ENCODE assay signal across 12 cellular contexts in the genomic region with DNA sequence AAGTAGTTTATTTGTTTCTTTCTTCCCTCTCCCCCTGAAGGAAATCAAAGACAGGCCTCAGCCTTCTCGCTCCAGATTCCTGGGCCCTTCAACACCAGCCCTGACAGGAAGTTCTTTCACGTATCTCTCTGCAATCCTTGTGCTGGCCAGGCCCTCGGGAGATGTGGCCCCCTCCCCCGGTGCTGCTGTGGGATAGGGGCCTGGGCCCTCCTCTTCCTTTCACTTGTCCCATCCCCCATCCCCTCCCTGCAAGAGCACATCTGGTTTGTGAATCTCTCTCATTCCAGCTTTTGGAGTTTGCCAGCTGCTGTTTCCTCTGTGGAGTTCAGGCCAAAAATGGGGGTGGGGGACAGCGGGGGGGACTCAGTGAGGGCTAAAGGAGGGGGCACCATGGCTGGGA. TPM values are rescaled to one million over a fixed set of nuclear protein-coding genes. Genes with fewer than 3 reads are reported as not detected.
A peak's percentile ranks its signal among the peaks of the same experiment; 100 is the strongest.
DNase-seq lines count a peak whose midpoint lies in the region; ATAC-seq and TF ChIP-seq lines count a peak whose summit lies in the region.
"Had no signal": no experiment of that assay in that cellular context is flagged by ENCODE, and none has a peak within 500 bp of the region (broad histone marks: within the 10 kb centered on the region; RNA-seq: fewer than 3 reads in every experiment).

No MANE protein-coding gene starts in this region.

- no peaks in the 10 kb centered on the region for H3K27me3 Mint-ChIP-seq in osteocyte (ENCODE audit: unreplicated experiment)
- H3K27me3 Mint-ChIP-seq: activated CD8-positive, alpha-beta T cell treated with anti-CD3 and anti-CD28 coated beads for 36 hours had no signal

- intact Hi-C loops in heart left ventricle (cut with DNase I): loop anchor here in 2 of 10 donors (2.0 kb wide), 1 partner anchor 13 kb away; no protein-coding TSS in a partner anchor

- peaks cover 17 to 99% (median 78%) of the 10 kb centered on the region in 12 donors for H3K4me1 ChIP-seq in heart left ventricle

- H3K36me3 Mint-ChIP-seq in osteocyte (ENCODE audit: unreplicated experiment): peaks cover 20% of the 10 kb centered on the region

- H3K27ac ChIP-seq in adipose tissue (ENCODE audit: low read depth, low read length) (peak overlapping the region; percentile 1), heart left ventricle (peak overlapping the region; percentile 63 to 100 (median 94))
- H3K27ac ChIP-seq: PC-9 had no signal

- no peak for DNase-seq in AG09309 (ENCODE audit: low read depth)
- DNase-seq in heart left ventricle: peak in 4 of 5 donors; percentile 67 to 80 (median 74)
- no peak for DNase-seq in osteocyte (ENCODE audit: extremely low spot score, unreplicated experiment)
- no peak for DNase-seq in HT-29 (ENCODE audit: low spot score)
- DNase-seq: activated CD8-positive, alpha-beta T cell treated with anti-CD3 and anti-CD28 coated beads for 36 hours; CD4-positive, CD25-positive, alpha-beta regulatory T cell; PC-9 had no signal

- peaks cover 0 to 29% (median 15%) of the 10 kb centered on the region in 9 donors for H3K36me3 ChIP-seq in heart left ventricle

- H3K4me3 Mint-ChIP-seq in osteocyte (ENCODE audit: unreplicated experiment): peak overlapping the region; percentile 47
- H3K4me3 Mint-ChIP-seq: activated CD8-positive, alpha-beta T cell treated with anti-CD3 and anti-CD28 coated beads for 36 hours; CD4-positive, CD25-positive, alpha-beta regulatory T cell had no signal

- peak overlapping the region; percentile 86 for H3K27ac Mint-ChIP-seq in osteocyte (ENCODE audit: unreplicated experiment)
- H3K27ac Mint-ChIP-seq: activated CD8-positive, alpha-beta T cell treated with anti-CD3 and anti-CD28 coated beads for 36 hours; CD4-positive, CD25-positive, alpha-beta regulatory T cell had no signal

- peak overlapping the region; percentile 38 for H3K4me3 ChIP-seq in AG09309 (ENCODE audit: control insufficient read depth, low read depth, low read length)
- H3K4me3 ChIP-seq in heart left ventricle: peak overlapping the region in 7 of 12 donors; percentile 1 to 41 (median 26)
- H3K4me3 ChIP-seq: PC-9 had no signal

- no peaks in the 10 kb centered on the region for H3K9me3 Mint-ChIP-seq in osteocyte (ENCODE audit: unreplicated experiment)
- H3K9me3 Mint-ChIP-seq: activated CD8-positive, alpha-beta T cell treated with anti-CD3 and anti-CD28 coated beads for 36 hours; CD4-positive, CD25-positive, alpha-beta regulatory T cell had no signal

- TF ChIP-seq CTCF in AG09309 (IDR thresholded peaks at IDR 0.05; ENCODE audit: control insufficient read depth, insufficient read depth, low read depth, low read length, missing control alignments) (no peak), heart left ventricle (IDR thresholded peaks at IDR 0.05) (no peak), osteocyte (IDR thresholded peaks at IDR 0.05) (no peak)

- ATAC-seq in heart left ventricle (peak; percentile 17 to 45 (median 44)), HG03039 (IDR thresholded peaks at IDR 0.05; ENCODE audit: unreplicated experiment) (no peak), HG02884 (IDR thresholded peaks at IDR 0.05; ENCODE audit: unreplicated experiment) (no peak), HG02840 (IDR thresholded peaks at IDR 0.05; ENCODE audit: low FRiP score, unreplicated experiment) (no peak)
- ATAC-seq: activated CD8-positive, alpha-beta T cell treated with anti-CD3 and anti-CD28 coated beads for 36 hours had no signal

- no peak for TF ChIP-seq POLR2A in heart left ventricle (IDR thresholded peaks at IDR 0.05)

- no peaks in the 10 kb centered on the region for H3K9me3 ChIP-seq in heart left ventricle

- H3K27me3 ChIP-seq in heart left ventricle: no peaks in the 10 kb centered on the region

- H3K4me1 Mint-ChIP-seq in osteocyte (ENCODE audit: unreplicated experiment): peaks cover 94% of the 10 kb centered on the region

- 27 to 39% (median 29%) methylated on average over 5 of the region's 5 CpGs for WGBS in adipose tissue, 3 donors
- WGBS in heart left ventricle, 4 donors: 23 to 33% (median 30%) methylated on average over 4 to 5 of the region's 5 CpGs

RNA-seq across cellular contexts. Expression of gene LRP1, which starts 7.2 kb away (rescaled TPM):
- polyA plus RNA-seq in adipose tissue (100 to 1,000 TPM in 2 of 3 donors, 10 to 100 TPM in 1; 28.1 to 414 (median 116) TPM), heart left ventricle (10 to 100 TPM; 23.0 to 31.5 TPM)
- total RNA-seq in heart left ventricle (100 to 1,000 TPM in 4 of 9 donors, 10 to 100 TPM in 5; 51.5 to 316 (median 71.1) TPM), osteocyte (591 and 603 TPM in 2 replicates)
- total RNA-seq in HT-29 (2014; rRNA removed; shearing (Covaris generic)): 22.8 and 25.2 TPM in 2 replicates

RNA-seq across cellular contexts. Expression of gene LRP1-AS, which starts 11.9 kb away (rescaled TPM):
- polyA plus RNA-seq in adipose tissue: not detected
- total RNA-seq in heart left ventricle: not detected
- not detected for polyA plus RNA-seq in heart left ventricle
- total RNA-seq in osteocyte: not detected in 2 replicates
- total RNA-seq in HT-29 (2014; rRNA removed; shearing (Covaris generic)): not detected in 2 replicates
- total RNA-seq: activated CD8-positive, alpha-beta T cell treated with anti-CD3 and anti-CD28 coated beads for 36 hours; bronchial epithelial cell; CD4-positive, CD25-positive, alpha-beta regulatory T cell; PC-9 had no signal
- polyA plus RNA-seq: CD4-positive, CD25-positive, alpha-beta regulatory T cell had no signal

RNA-seq across cellular contexts. Expression of gene STAT6, which starts 24.3 kb away (rescaled TPM):
- polyA plus RNA-seq in adipose tissue: 100 to 1,000 TPM in 2 of 3 donors, 10 to 100 TPM in 1; 57.2 to 170 (median 120) TPM
- 10 to 100 TPM; 31.6 to 87.7 (median 37.6) TPM for total RNA-seq in heart left ventricle
- polyA plus RNA-seq in heart left ventricle: 10 to 100 TPM; 39.6 to 41.0 TPM
- 154 and 161 TPM in 2 replicates for total RNA-seq in osteocyte
- 114 and 125 TPM in 2 replicates for total RNA-seq in HT-29 (2014; rRNA removed; shearing (Covaris generic))

RNA-seq across cellular contexts. Expression of gene NAB2, which starts 46.6 kb away (rescaled TPM):
- polyA plus RNA-seq in adipose tissue (10 to 100 TPM in 2 of 3 donors, 1 to 10 TPM in 1; 3.9 to 26.9 (median 17.1) TPM), heart left ventricle (10 to 100 TPM; 10.7 to 30.1 TPM)
- total RNA-seq in heart left ventricle (10 to 100 TPM in 8 of 9 donors, 1 to 10 TPM in 1; 8.7 to 20.3 (median 11.8) TPM), osteocyte (41.9 and 42.8 TPM in 2 replicates)
- 17.8 and 19.3 TPM in 2 replicates for total RNA-seq in HT-29 (2014; rRNA removed; shearing (Covaris generic))

RNA-seq across cellular contexts. Expression of gene NEMP1, which starts 56.9 kb away (rescaled TPM):
- 1 to 10 TPM; 1.7 to 2.3 (median 1.8) TPM for polyA plus RNA-seq in adipose tissue
- total RNA-seq in heart left ventricle: 10 to 100 TPM in 1 of 9 donors, 1 to 10 TPM in 8; 1.7 to 12.0 (median 3.6) TPM
- 1 to 10 TPM; 1.4 to 2.2 TPM for polyA plus RNA-seq in heart left ventricle
- total RNA-seq in osteocyte: 12.1 and 14.5 TPM in 2 replicates
- 12.5 and 13.6 TPM in 2 replicates for total RNA-seq in HT-29 (2014; rRNA removed; shearing (Covaris generic))

Comparison
In these comparisons a context has a peak if more than half of its experiments do, and no peak if none do; other contexts are left out.
1. DNase-seq: peak in heart left ventricle (4 of 5); none in AG09309 (single experiment), osteocyte (single experiment) and HT-29 (single experiment).
2. ATAC-seq: peak in heart left ventricle (4 of 4); none in HG03039 (single experiment), HG02884 (single experiment) and HG02840 (single experiment).